Comparison of ENCODE assay signal across 1 cellular context in the genomic region with DNA sequence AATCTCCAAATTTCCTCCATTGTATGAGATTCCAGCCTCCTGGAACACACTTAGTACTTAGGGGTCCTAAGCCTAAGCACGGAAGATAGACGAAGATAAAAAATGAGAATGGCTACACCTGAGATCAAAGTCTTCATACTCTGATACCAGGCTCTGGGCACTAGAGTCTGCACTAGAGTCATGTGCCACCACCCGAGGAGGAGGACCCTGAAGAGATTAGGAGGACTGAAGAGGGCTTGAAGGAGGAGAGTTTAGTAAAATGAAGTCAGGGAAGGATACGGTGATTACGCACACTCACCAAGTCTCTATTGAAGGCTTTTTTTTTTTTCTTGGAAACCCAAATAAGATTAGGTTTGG.
TF ChIP-seq lines count a peak whose summit lies in the region.

No MANE protein-coding gene starts in this region.

TF ChIP-seq in endothelial cell of umbilical vein, 7 proteins besides CTCF, POLR2A, EP300 and RAD21 (continued from another document):
- TF ChIP-seq FOS (IDR thresholded peaks at IDR 0.05; ENCODE audit: borderline replicate concordance, insufficient read depth, low read length): no peak
TF ChIP-seq in endothelial cell of umbilical vein: peak in this region for 0.
